In genomic region chr1:45116340-45116739, GRCh38 we compare ENCODE assay signal across 30 cellular contexts.
DNase-seq lines count a peak whose midpoint lies in the region; ATAC-seq and FAIRE-seq lines count a peak whose summit lies in the region.
"Had no signal": no experiment of that assay in that cellular context is flagged by ENCODE, and none has a peak within 500 bp of the region (broad histone marks: within the 10 kb centered on the region; RNA-seq: fewer than 3 reads in every experiment).

No MANE protein-coding gene starts in this region.

- no peak overlapping the region for H3K27ac ChIP-seq in small intestine (ENCODE audit: low read depth in 1 of 2, low read length in 1 of 2)
- H3K27ac ChIP-seq: brain microvascular endothelial cell, heart right ventricle, HL-60 had no signal

- H3K27me3 Mint-ChIP-seq in activated naive CD8-positive, alpha-beta T cell = no peaks in the 10 kb centered on the region
- peaks cover 2% of the 10 kb centered on the region for H3K27me3 Mint-ChIP-seq in activated naive CD8-positive, alpha-beta T cell treated with anti-CD3 and anti-CD28 coated beads, Interleukin-2, amount 50 U/mL, for 24 hours
- H3K27me3 Mint-ChIP-seq in activated T-helper 17 cell treated with anti-CD3 and anti-CD28 coated beads, Interleukin-2, amount 50 U/mL, for 72 hours = no peaks in the 10 kb centered on the region
- H3K27me3 Mint-ChIP-seq: activated naive CD4-positive, alpha-beta T cell treated with anti-CD3 and anti-CD28 coated beads, Interleukin-2, amount 10 ng/mL, durations not matched to agents 7 days and 5 days had no signal

- H3K36me3 Mint-ChIP-seq in activated naive CD8-positive, alpha-beta T cell = no peaks in the 10 kb centered on the region
- peaks cover 2% of the 10 kb centered on the region for H3K36me3 Mint-ChIP-seq in activated naive CD8-positive, alpha-beta T cell treated with anti-CD3 and anti-CD28 coated beads, Interleukin-2, amount 50 U/mL, for 24 hours (ENCODE audit: low read depth)
- no peaks in the 10 kb centered on the region for H3K36me3 Mint-ChIP-seq in activated T-helper 17 cell treated with anti-CD3 and anti-CD28 coated beads, Interleukin-2, amount 50 U/mL, for 72 hours (ENCODE audit: low read depth)
- H3K36me3 Mint-ChIP-seq: activated naive CD4-positive, alpha-beta T cell treated with anti-CD3 and anti-CD28 coated beads, Interleukin-2, amount 10 ng/mL, durations not matched to agents 7 days and 5 days had no signal

- H3K27me3 ChIP-seq in small intestine (ENCODE audit: control insufficient read depth in 2 of 2, insufficient read depth in 2 of 2, low read length in 2 of 2) = no peaks in the 10 kb centered on the region
- H3K27me3 ChIP-seq: BE2C, brain microvascular endothelial cell, heart right ventricle had no signal

- H3K36me3 ChIP-seq in small intestine (ENCODE audit: control insufficient read depth in 2 of 2, insufficient read depth in 2 of 2, low read length in 2 of 2) = no peaks in the 10 kb centered on the region
- H3K36me3 ChIP-seq: BE2C, brain microvascular endothelial cell, heart right ventricle had no signal

- peak overlapping the region; percentile 56 for H3K4me3 Mint-ChIP-seq in activated naive CD8-positive, alpha-beta T cell
- H3K4me3 Mint-ChIP-seq in activated naive CD8-positive, alpha-beta T cell treated with anti-CD3 and anti-CD28 coated beads, Interleukin-2, amount 50 U/mL, for 24 hours = no peak overlapping the region
- H3K4me3 Mint-ChIP-seq in activated T-helper 17 cell treated with anti-CD3 and anti-CD28 coated beads, Interleukin-2, amount 50 U/mL, for 72 hours = peak overlapping the region; percentile 21
- H3K4me3 Mint-ChIP-seq: activated naive CD4-positive, alpha-beta T cell treated with anti-CD3 and anti-CD28 coated beads, Interleukin-2, amount 10 ng/mL, durations not matched to agents 7 days and 5 days had no signal

- FAIRE-seq in GM18507 (lab: Jason Lieb, UNC) = peak; percentile 15
- FAIRE-seq in small intestine (lab: Jason Lieb, UNC) = no peak
- FAIRE-seq: TTC549 had no signal

- peaks cover 23% of the 10 kb centered on the region for H3K4me1 Mint-ChIP-seq in activated naive CD8-positive, alpha-beta T cell (ENCODE audit: low read depth)
- H3K4me1 Mint-ChIP-seq in activated naive CD8-positive, alpha-beta T cell treated with anti-CD3 and anti-CD28 coated beads, Interleukin-2, amount 50 U/mL, for 24 hours = peaks cover 29% of the 10 kb centered on the region
- H3K4me1 Mint-ChIP-seq in activated T-helper 17 cell treated with anti-CD3 and anti-CD28 coated beads, Interleukin-2, amount 50 U/mL, for 72 hours = peaks cover 17% of the 10 kb centered on the region

- H3K4me3 ChIP-seq in small intestine (ENCODE audit: low read depth in 1 of 2, low read length in 2 of 2) = no peak overlapping the region
- H3K4me3 ChIP-seq: heart right ventricle had no signal

- no peak overlapping the region for H3K27ac Mint-ChIP-seq in activated naive CD8-positive, alpha-beta T cell
- no peak overlapping the region for H3K27ac Mint-ChIP-seq in activated naive CD8-positive, alpha-beta T cell treated with anti-CD3 and anti-CD28 coated beads, Interleukin-2, amount 50 U/mL, for 24 hours
- H3K27ac Mint-ChIP-seq in activated T-helper 17 cell treated with anti-CD3 and anti-CD28 coated beads, Interleukin-2, amount 50 U/mL, for 72 hours = peak overlapping the region; percentile 37
- H3K27ac Mint-ChIP-seq: activated naive CD4-positive, alpha-beta T cell treated with anti-CD3 and anti-CD28 coated beads, Interleukin-2, amount 10 ng/mL, durations not matched to agents 7 days and 5 days had no signal

- ATAC-seq in activated naive CD8-positive, alpha-beta T cell treated with anti-CD3 and anti-CD28 coated beads, Interleukin-2, amount 50 U/mL, for 24 hours = no peak
- ATAC-seq in activated T-helper 17 cell treated with anti-CD3 and anti-CD28 coated beads, Interleukin-2, amount 50 U/mL, for 72 hours (replicated peaks) = peak; percentile 37
- no peak for ATAC-seq in HG03159 (IDR thresholded peaks at IDR 0.05; ENCODE audit: unreplicated experiment)
- ATAC-seq: HCT116, heart right ventricle had no signal

- 60 to 71% (median 62%) methylated on average over 1 of the region's 1 CpG for WGBS in small intestine, 3 donors

- H3K9me3 Mint-ChIP-seq in activated naive CD8-positive, alpha-beta T cell (ENCODE audit: low read depth) = no peaks in the 10 kb centered on the region
- H3K9me3 Mint-ChIP-seq in activated naive CD8-positive, alpha-beta T cell treated with anti-CD3 and anti-CD28 coated beads, Interleukin-2, amount 50 U/mL, for 24 hours = no peaks in the 10 kb centered on the region
- no peaks in the 10 kb centered on the region for H3K9me3 Mint-ChIP-seq in activated T-helper 17 cell treated with anti-CD3 and anti-CD28 coated beads, Interleukin-2, amount 50 U/mL, for 72 hours

- no peaks in the 10 kb centered on the region for H3K9me3 ChIP-seq in small intestine (ENCODE audit: control insufficient read depth, low read depth)
- H3K9me3 ChIP-seq: BE2C had no signal

- DNase-seq in activated naive CD8-positive, alpha-beta T cell treated with anti-CD3 and anti-CD28 coated beads, Interleukin-2, amount 50 U/mL, for 24 hours = no peak
- DNase-seq in GM18507 (ENCODE audit: extremely low spot score, insufficient read length, low read depth) (no peak), small intestine (peak; percentile 36), HuH-7 (ENCODE audit: low spot score) (no peak), NCI-H1105 (lab: John Stamatoyannopoulos, UW) (no peak)
- DNase-seq: activated CD4-positive, alpha-beta T cell treated with anti-CD3 and anti-CD28 coated beads for 1 hour; activated naive CD4-positive, alpha-beta T cell treated with anti-CD3 and anti-CD28 coated beads, Interleukin-2, amount 10 ng/mL, durations not matched to agents 7 days and 5 days; activated T-cell treated with anti-CD3 and anti-CD28 coated beads, Interleukin-2, amount 50 U/mL, for 48 hours; amygdala; BE2C; brain microvascular endothelial cell; COR-L47; DMS53; foreskin melanocyte; GF-D8; heart right ventricle; Kasumi-1; MV-4-11; NCI-H146; nucleus accumbens; SIG-M5; stimulated activated CD4-positive, alpha-beta T cell treated with anti-CD3 and anti-CD28 coated beads, Interleukin-4, amount 100 ng/mL, for 24 hours; substantia nigra; trophoblast cell had no signal

- H3K4me1 ChIP-seq in small intestine (ENCODE audit: control insufficient read depth in 2 of 2, insufficient read depth in 1 of 2, low read depth in 1 of 2, low read length in 1 of 2) = no peaks in the 10 kb centered on the region
- H3K4me1 ChIP-seq: BE2C had no signal
